1 cellular context compared by ENCODE assay signal in genomic region chr1:94259635-94260289, GRCh38.
A peak's percentile ranks its signal among the peaks of the same experiment; 100 is the strongest.
TF ChIP-seq lines count a peak whose summit lies in the region.

No MANE protein-coding gene starts in this region.

TF ChIP-seq in HepG2, 621 proteins besides CTCF, POLR2A, EP300 and RAD21:
- TF ChIP-seq ZNF12 (CRISPR knock-in tag; IDR thresholded peaks at IDR 0.05), result peak; percentile 91
- TF ChIP-seq ZBTB7A (CRISPR knock-in tag; IDR thresholded peaks at IDR 0.05), result no peak
- peak; percentile 64; the same call in 1 of the 2 replicates for TF ChIP-seq RARA (CRISPR knock-in tag; IDR thresholded peaks at IDR 0.05)
- TF ChIP-seq CREB1 (IDR thresholded peaks at IDR 0.05), result peak; percentile 54
- no peak for TF ChIP-seq CREB1 (CRISPR knock-in tag; IDR thresholded peaks at IDR 0.05)
- TF ChIP-seq, protein P1, sequence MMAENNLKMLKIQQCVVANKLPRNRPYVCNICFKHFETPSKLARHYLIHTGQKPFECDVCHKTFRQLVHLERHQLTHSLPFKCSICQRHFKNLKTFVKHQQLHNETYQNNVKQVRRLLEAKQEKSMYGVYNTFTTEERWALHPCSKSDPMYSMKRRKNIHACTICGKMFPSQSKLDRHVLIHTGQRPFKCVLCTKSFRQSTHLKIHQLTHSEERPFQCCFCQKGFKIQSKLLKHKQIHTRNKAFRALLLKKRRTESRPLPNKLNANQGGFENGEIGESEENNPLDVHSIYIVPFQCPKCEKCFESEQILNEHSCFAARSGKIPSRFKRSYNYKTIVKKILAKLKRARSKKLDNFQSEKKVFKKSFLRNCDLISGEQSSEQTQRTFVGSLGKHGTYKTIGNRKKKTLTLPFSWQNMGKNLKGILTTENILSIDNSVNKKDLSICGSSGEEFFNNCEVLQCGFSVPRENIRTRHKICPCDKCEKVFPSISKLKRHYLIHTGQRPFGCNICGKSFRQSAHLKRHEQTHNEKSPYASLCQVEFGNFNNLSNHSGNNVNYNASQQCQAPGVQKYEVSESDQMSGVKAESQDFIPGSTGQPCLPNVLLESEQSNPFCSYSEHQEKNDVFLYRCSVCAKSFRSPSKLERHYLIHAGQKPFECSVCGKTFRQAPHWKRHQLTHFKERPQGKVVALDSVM (CRISPR knock-in tag; IDR thresholded peaks at IDR 0.05), result no peak
- no peak for TF ChIP-seq SUZ12 (IDR thresholded peaks at IDR 0.05; ENCODE audit: low read depth, low read length)
- TF ChIP-seq KDM2A (CRISPR knock-in tag; IDR thresholded peaks at IDR 0.05; ENCODE audit: borderline replicate concordance, low read depth), result no peak
TF ChIP-seq in HepG2: peak in this region for 3.
